Comparison of ENCODE assay signal across 15 cellular contexts in the genomic region with DNA sequence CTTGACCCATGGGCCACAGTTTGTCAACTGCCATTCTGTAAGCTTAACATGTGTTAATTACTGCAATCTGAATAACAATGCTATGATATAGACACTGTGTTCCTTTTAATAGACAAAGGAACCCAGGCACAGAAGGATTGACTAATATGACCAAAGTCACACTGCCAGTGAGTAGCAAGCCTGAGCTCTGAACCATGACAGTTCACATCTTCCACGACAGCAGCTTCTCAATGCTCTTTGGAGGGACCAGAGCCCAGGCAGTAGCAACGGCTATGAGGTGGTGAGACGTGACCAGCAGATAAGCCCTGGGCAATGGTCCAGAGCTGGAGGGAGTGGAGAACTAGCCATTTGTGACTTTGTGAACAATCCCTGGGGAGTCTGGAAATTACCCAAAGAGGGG. TPM values are rescaled to one million over a fixed set of nuclear protein-coding genes. Genes with fewer than 3 reads are reported as not detected.
DNase-seq lines count a peak whose midpoint lies in the region; ATAC-seq, FAIRE-seq and TF ChIP-seq lines count a peak whose summit lies in the region.
"Had no signal": no experiment of that assay in that cellular context is flagged by ENCODE, and none has a peak within 500 bp of the region (broad histone marks: within the 10 kb centered on the region; RNA-seq: fewer than 3 reads in every experiment).

No MANE protein-coding gene starts in this region.

- H3K4me3 ChIP-seq in astrocyte (ENCODE audit: insufficient read depth, low read depth, low read length) (no peak overlapping the region), right cardiac atrium (ENCODE audit: low read length) (no peak overlapping the region), testis (no peak overlapping the region)
- H3K4me3 ChIP-seq: prostate gland had no signal

- no peaks in the 10 kb centered on the region for H3K79me2 ChIP-seq in astrocyte (ENCODE audit: insufficient read depth, low read length)

- H3K9me3 ChIP-seq in astrocyte (ENCODE audit: insufficient read depth, low read depth, low read length) (no peaks in the 10 kb centered on the region), right cardiac atrium (ENCODE audit: control insufficient read depth, low read length) (no peaks in the 10 kb centered on the region), testis (no peaks in the 10 kb centered on the region)
- H3K9me3 ChIP-seq: prostate gland had no signal

- no peaks in the 10 kb centered on the region for H3K36me3 Mint-ChIP-seq in astrocyte (ENCODE audit: low read depth, unreplicated experiment)
- H3K36me3 Mint-ChIP-seq: CD8-positive, alpha-beta T cell had no signal

- no peaks in the 10 kb centered on the region for H3K4me1 Mint-ChIP-seq in astrocyte (ENCODE audit: low read depth, unreplicated experiment)

- H2AFZ ChIP-seq in astrocyte (ENCODE audit: low read depth, low read length), result no peak overlapping the region

- peak; percentile 75 to 82 for ATAC-seq in right cardiac atrium
- no peak for ATAC-seq in GM21515 (IDR thresholded peaks at IDR 0.05; ENCODE audit: unreplicated experiment)
- ATAC-seq: CD8-positive, alpha-beta T cell had no signal

- TF ChIP-seq CTCF in astrocyte (IDR thresholded peaks at IDR 0.05; ENCODE audit: insufficient read depth, low read depth, low read length) (no peak), testis (IDR thresholded peaks at IDR 0.05) (no peak)

- peaks cover 62% of the 10 kb centered on the region for H3K27me3 Mint-ChIP-seq in astrocyte (ENCODE audit: low read depth, unreplicated experiment)

- DNase-seq in M059J (ENCODE audit: low read depth) (peak; percentile 25), astrocyte (ENCODE audit: low read depth) (peak; percentile 45), right cardiac atrium (peak; percentile 70 to 83 (median 82)), testis (peak; percentile 71), NCI-H524 treated with DMSO at 0.1 percent for 48 hours (lab: John Stamatoyannopoulos, UW) (no peak)
- no peak for DNase-seq in activated naive CD4-positive, alpha-beta T cell treated with Interleukin-2 at 50 U/mL for 16 hours
- DNase-seq: anterior cingulate cortex; CD8-positive, alpha-beta T cell; islet precursor cell; NCI-H2081 treated with DMSO at 0.1 percent for 48 hours; NCI-H82; trophoblast cell had no signal

- H3K27ac Mint-ChIP-seq in astrocyte (ENCODE audit: unreplicated experiment), result no peak overlapping the region
- H3K27ac Mint-ChIP-seq: CD8-positive, alpha-beta T cell; T-helper 2 cell treated with Interferon-gamma antibody and Interleukin-4, amounts not matched to agents 5 μg/mL and 100 μg/mL, for 36 hours had no signal

- H3K27me3 ChIP-seq in astrocyte (ENCODE audit: insufficient read depth, low read length), result no peaks in the 10 kb centered on the region
- no peaks in the 10 kb centered on the region for H3K27me3 ChIP-seq in right cardiac atrium (ENCODE audit: control insufficient read depth, insufficient read depth)
- H3K27me3 ChIP-seq in testis, result no peaks in the 10 kb centered on the region

- H3K9ac ChIP-seq in astrocyte (ENCODE audit: low read length), result no peak overlapping the region

- H3K36me3 ChIP-seq in astrocyte (ENCODE audit: insufficient read depth, low read length) (peaks cover 3% of the 10 kb centered on the region), testis (ENCODE audit: low read depth, missing control alignments) (no peaks in the 10 kb centered on the region)
- H3K36me3 ChIP-seq: prostate gland had no signal

- H3K4me1 ChIP-seq in astrocyte (ENCODE audit: insufficient read depth, low read length) (no peaks in the 10 kb centered on the region), right cardiac atrium (ENCODE audit: control insufficient read depth, insufficient read depth, low read length) (peaks cover 10% of the 10 kb centered on the region), testis (no peaks in the 10 kb centered on the region)
- H3K4me1 ChIP-seq: prostate gland had no signal

- no peak for FAIRE-seq in astrocyte (lab: Jason Lieb, UNC)

- intact Hi-C loops in right cardiac atrium (cut with DNase I), result no loop called here
- intact Hi-C loops in testis (cut with DNase I; ENCODE audit: low total_unique reads), result no loop called here

- no peaks in the 10 kb centered on the region for H4K20me1 ChIP-seq in astrocyte (ENCODE audit: insufficient read depth, low read length)

- no peak for TF ChIP-seq POLR2A in testis (IDR thresholded peaks at IDR 0.05)

- WGBS in right cardiac atrium, result 21% methylated on average over 3 of the region's 3 CpGs
- 42 to 76% methylated on average over 3 of the region's 3 CpGs for WGBS in testis, 2 donors

- H3K4me2 ChIP-seq in astrocyte (ENCODE audit: low read length), result no peak overlapping the region

- H3K27ac ChIP-seq in astrocyte (ENCODE audit: low read depth, low read length), result no peak overlapping the region
- peak overlapping the region; percentile 30 for H3K27ac ChIP-seq in right cardiac atrium (ENCODE audit: low read length)
- no peak overlapping the region for H3K27ac ChIP-seq in testis
- H3K27ac ChIP-seq: prostate gland had no signal

- H3K9me3 Mint-ChIP-seq in astrocyte (ENCODE audit: unreplicated experiment), result peaks cover 6% of the 10 kb centered on the region
- H3K9me3 Mint-ChIP-seq: CD8-positive, alpha-beta T cell; T-helper 2 cell treated with Interferon-gamma antibody and Interleukin-4, amounts not matched to agents 5 μg/mL and 100 μg/mL, for 36 hours had no signal

- H3K4me3 Mint-ChIP-seq in astrocyte (ENCODE audit: unreplicated experiment), result no peak overlapping the region
- H3K4me3 Mint-ChIP-seq: CD8-positive, alpha-beta T cell; T-helper 2 cell treated with Interferon-gamma antibody and Interleukin-4, amounts not matched to agents 5 μg/mL and 100 μg/mL, for 36 hours had no signal

RNA-seq across cellular contexts. Expression of a gene that starts 19.4 kb away (rescaled TPM):
- 6.1 and 6.9 TPM in 2 replicates for total RNA-seq in M059J (2014; rRNA removed; shearing (Covaris generic))
- total RNA-seq in astrocyte, result 0.54 and 0.70 TPM in 2 replicates
- 1 to 10 TPM in 1 of 4 donors, under 1 TPM in 3; 0.33 to 1.2 (median 0.71) TPM for total RNA-seq in right cardiac atrium
- polyA plus RNA-seq in right cardiac atrium, result 0.75 TPM
- under 1 TPM; 0.55 to 0.68 TPM for total RNA-seq in testis
- polyA plus RNA-seq in testis (ENCODE audit: insufficient read depth, low read depth, low replicate concordance), result 8.0 TPM
- total RNA-seq: CD8-positive, alpha-beta T cell had no signal

Comparison
In these comparisons a context has a peak if more than half of its experiments do, and no peak if none do; other contexts are left out.
1. DNase-seq: peak in M059J (single experiment), astrocyte (single experiment), right cardiac atrium (3 of 3) and testis (single experiment); none in NCI-H524 treated with DMSO at 0.1 percent for 48 hours (single experiment) and activated naive CD4-positive, alpha-beta T cell treated with Interleukin-2 at 50 U/mL for 16 hours (single experiment).